9 cellular contexts compared by ENCODE assay signal in genomic region chr19:3162418-3163229, GRCh38. TPM values are rescaled to one million over a fixed set of nuclear protein-coding genes. Genes with fewer than 3 reads are reported as not detected.
DNase-seq lines count a peak whose midpoint lies in the region; ATAC-seq lines count a peak whose summit lies in the region.
"Had no signal": no experiment of that assay in that cellular context is flagged by ENCODE, and none has a peak within 500 bp of the region (broad histone marks: within the 10 kb centered on the region; RNA-seq: fewer than 3 reads in every experiment).

No MANE protein-coding gene starts in this region.

- ATAC-seq in HG02852 (IDR thresholded peaks at IDR 0.05; ENCODE audit: unreplicated experiment), result no peak

- H3K27me3 Mint-ChIP-seq in T-helper 1 cell treated with Interleukin-12 subunit alpha and Interleukin-12 subunit beta and Interleukin-4 antibody, amounts not matched to agents 30 μg/mL and 1 μg/mL, for 36 hours (ENCODE audit: low read depth), result no peaks in the 10 kb centered on the region

- H3K4me1 Mint-ChIP-seq in T-helper 1 cell treated with Interleukin-12 subunit alpha and Interleukin-12 subunit beta and Interleukin-4 antibody, amounts not matched to agents 30 μg/mL and 1 μg/mL, for 36 hours (ENCODE audit: low read depth), result peaks cover 45% of the 10 kb centered on the region

- peak overlapping the region; percentile 68 for H3K27ac Mint-ChIP-seq in T-helper 1 cell treated with Interleukin-12 subunit alpha and Interleukin-12 subunit beta and Interleukin-4 antibody, amounts not matched to agents 30 μg/mL and 1 μg/mL, for 36 hours

- peaks cover 74% of the 10 kb centered on the region for H3K36me3 Mint-ChIP-seq in T-helper 1 cell treated with Interleukin-12 subunit alpha and Interleukin-12 subunit beta and Interleukin-4 antibody, amounts not matched to agents 30 μg/mL and 1 μg/mL, for 36 hours (ENCODE audit: low read depth)

- peak; percentile 34 for DNase-seq in NCI-H82 (lab: John Stamatoyannopoulos, UW)
- DNase-seq in NCI-H82 treated with DMSO at 0.1 percent for 48 hours (lab: John Stamatoyannopoulos, UW; ENCODE audit: unreplicated experiment), result no peak
- DNase-seq in H4 (ENCODE audit: low spot score), result peak; percentile 43
- DNase-seq in left kidney (ENCODE audit: low read depth, low spot score), result peak; percentile 20
- no peak for DNase-seq in NOMO-1 treated with DMSO at 0.1 percent for 48 hours (lab: John Stamatoyannopoulos, UW; ENCODE audit: unreplicated experiment)
- no peak for DNase-seq in cerebellum (ENCODE audit: low spot score)

- H3K9me3 Mint-ChIP-seq in T-helper 1 cell treated with Interleukin-12 subunit alpha and Interleukin-12 subunit beta and Interleukin-4 antibody, amounts not matched to agents 30 μg/mL and 1 μg/mL, for 36 hours, result peaks cover 13% of the 10 kb centered on the region

- H3K4me3 Mint-ChIP-seq in T-helper 1 cell treated with Interleukin-12 subunit alpha and Interleukin-12 subunit beta and Interleukin-4 antibody, amounts not matched to agents 30 μg/mL and 1 μg/mL, for 36 hours, result no peak overlapping the region

RNA-seq across cellular contexts. Expression of gene S1PR4, which starts 15.9 kb away (rescaled TPM):
- not detected in 2 replicates for total RNA-seq in H4 (2014; rRNA removed; shearing (Covaris generic))
- not detected for total RNA-seq in cerebellum
- total RNA-seq: fibroblast of lung had no signal

RNA-seq across cellular contexts. Expression of gene NCLN, which starts 23.1 kb away (rescaled TPM):
- 33.7 and 35.0 TPM in 2 replicates for total RNA-seq in H4 (2014; rRNA removed; shearing (Covaris generic))
- 11.4 TPM for total RNA-seq in cerebellum

RNA-seq across cellular contexts. Expression of gene GNA15, which starts 26.8 kb away (rescaled TPM):
- total RNA-seq in H4 (2014; rRNA removed; shearing (Covaris generic)), result not detected in 2 replicates
- total RNA-seq in cerebellum, result 0.73 TPM
- total RNA-seq: fibroblast of lung had no signal

Comparison
In these comparisons a context has a peak if more than half of its experiments do, and no peak if none do; other contexts are left out.
1. DNase-seq: peak in NCI-H82 (single experiment), H4 (single experiment) and left kidney (single experiment); none in NCI-H82 treated with DMSO at 0.1 percent for 48 hours (single experiment), NOMO-1 treated with DMSO at 0.1 percent for 48 hours (single experiment) and cerebellum (single experiment).